10 cellular contexts compared by ENCODE assay signal in the genomic region with DNA sequence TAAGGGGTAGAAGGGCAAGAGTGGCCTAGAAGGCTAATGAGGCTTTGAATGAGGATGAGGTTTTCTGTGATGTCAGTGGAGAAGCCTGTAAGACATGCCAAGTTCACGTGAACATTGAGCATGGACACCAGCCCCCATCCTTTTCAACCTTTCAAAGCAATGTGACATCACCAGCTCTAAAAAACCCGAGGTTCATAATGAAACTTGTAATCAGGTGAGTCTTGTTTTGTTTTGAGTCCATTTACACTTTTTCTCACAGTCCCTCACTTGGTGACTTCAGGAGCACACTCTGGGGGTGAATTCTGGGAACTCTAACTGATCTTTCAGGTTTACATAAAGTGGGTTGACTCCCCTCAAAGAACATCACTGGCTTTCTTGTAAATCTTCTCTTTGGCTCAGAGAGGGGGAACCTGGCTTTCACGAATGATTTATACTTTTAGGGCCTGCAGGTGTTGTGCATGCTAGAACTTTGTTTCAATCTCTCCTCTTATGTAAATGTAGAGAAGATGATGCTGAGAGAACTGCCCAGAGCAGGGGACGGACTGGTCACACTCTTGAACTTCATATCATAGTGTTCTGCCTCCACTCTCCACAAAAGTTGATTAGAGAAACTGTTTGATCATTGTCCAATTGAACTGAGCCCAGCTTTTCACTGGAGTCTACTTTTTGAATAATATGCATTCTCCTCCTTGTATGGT.
DNase-seq lines count a peak whose midpoint lies in the region; ATAC-seq lines count a peak whose summit lies in the region.
"Had no signal": no experiment of that assay in that cellular context is flagged by ENCODE, and none has a peak within 500 bp of the region (broad histone marks: within the 10 kb centered on the region; RNA-seq: fewer than 3 reads in every experiment).

No MANE protein-coding gene starts in this region.

- peak overlapping the region; percentile 61 for H3K4me3 Mint-ChIP-seq in activated CD4-positive, alpha-beta T cell treated with anti-CD3 and anti-CD28 coated beads, Interleukin-2, amount 10 ng/mL, durations not matched to agents 24 days and 14 days
- peak overlapping the region in 1 of 2 donors; percentile 10 for H3K4me3 Mint-ChIP-seq in stimulated activated naive B cell treated with anti-CD40 and anti-IgM and Interleukin-4, amounts not matched to agents 10 μg/mL and 1 μg/mL and 100 μg/mL, for 72 hours
- H3K4me3 Mint-ChIP-seq: WTC11 had no signal

- ATAC-seq in HG02943 (IDR thresholded peaks at IDR 0.05; ENCODE audit: low read depth, unreplicated experiment): peak; percentile 50
- ATAC-seq in stimulated activated naive B cell treated with anti-CD40 and anti-IgM and Interleukin-4, amounts not matched to agents 10 μg/mL and 1 μg/mL and 100 μg/mL, for 72 hours (replicated peaks): peak; percentile 77 to 90
- ATAC-seq: WTC11 had no signal

- no peak overlapping the region for H3K9ac ChIP-seq in trophoblast cell (ENCODE audit: low read length)

- H3K79me1 ChIP-seq in trophoblast cell (ENCODE audit: low read length): no peaks in the 10 kb centered on the region

- no peaks in the 10 kb centered on the region for H3K27me3 ChIP-seq in trophoblast cell (ENCODE audit: insufficient read depth, low read length)

- no peak overlapping the region for H3K4me2 ChIP-seq in trophoblast cell (ENCODE audit: low read length)

- peak overlapping the region; percentile 93 for H3K27ac Mint-ChIP-seq in activated CD4-positive, alpha-beta T cell treated with anti-CD3 and anti-CD28 coated beads, Interleukin-2, amount 10 ng/mL, durations not matched to agents 24 days and 14 days
- peak overlapping the region; percentile 61 for H3K27ac Mint-ChIP-seq in stimulated activated naive B cell treated with anti-CD40 and anti-IgM and Interleukin-4, amounts not matched to agents 10 μg/mL and 1 μg/mL and 100 μg/mL, for 72 hours
- H3K27ac Mint-ChIP-seq: WTC11 had no signal

- H4K12ac ChIP-seq in trophoblast cell (ENCODE audit: low read depth, low read length): no peak overlapping the region

- H3K9me3 ChIP-seq in trophoblast cell (ENCODE audit: insufficient read depth, low read depth, low read length): no peaks in the 10 kb centered on the region

- H2BK5ac ChIP-seq in trophoblast cell (ENCODE audit: low read depth, low read length, poor library complexity): no peak overlapping the region

- no peak overlapping the region for H4K91ac ChIP-seq in trophoblast cell (ENCODE audit: low read depth, low read length)

- H3K36me3 ChIP-seq in trophoblast cell (ENCODE audit: control insufficient read depth in 1 of 2, insufficient read depth in 2 of 2, low read length in 2 of 2): no peaks in the 10 kb centered on the region

- peaks cover 10% of the 10 kb centered on the region for H3K36me3 Mint-ChIP-seq in activated CD4-positive, alpha-beta T cell treated with anti-CD3 and anti-CD28 coated beads, Interleukin-2, amount 10 ng/mL, durations not matched to agents 24 days and 14 days (ENCODE audit: low read depth)
- H3K36me3 Mint-ChIP-seq in stimulated activated naive B cell treated with anti-CD40 and anti-IgM and Interleukin-4, amounts not matched to agents 10 μg/mL and 1 μg/mL and 100 μg/mL, for 72 hours: no peaks in the 10 kb centered on the region
- H3K36me3 Mint-ChIP-seq: WTC11 had no signal

- no peaks in the 10 kb centered on the region for H3K79me2 ChIP-seq in trophoblast cell (ENCODE audit: control insufficient read depth, insufficient read depth, low read length, poor library complexity)

- H2AFZ ChIP-seq in trophoblast cell (ENCODE audit: insufficient read depth, low read length, poor library complexity): no peak overlapping the region

- no peaks in the 10 kb centered on the region for H3K27me3 Mint-ChIP-seq in activated CD4-positive, alpha-beta T cell treated with anti-CD3 and anti-CD28 coated beads, Interleukin-2, amount 10 ng/mL, durations not matched to agents 24 days and 14 days
- peaks cover 3 to 8% of the 10 kb centered on the region in 2 donors for H3K27me3 Mint-ChIP-seq in stimulated activated naive B cell treated with anti-CD40 and anti-IgM and Interleukin-4, amounts not matched to agents 10 μg/mL and 1 μg/mL and 100 μg/mL, for 72 hours

- H3K9me3 Mint-ChIP-seq in activated CD4-positive, alpha-beta T cell treated with anti-CD3 and anti-CD28 coated beads, Interleukin-2, amount 10 ng/mL, durations not matched to agents 24 days and 14 days: peaks cover 20% of the 10 kb centered on the region
- H3K9me3 Mint-ChIP-seq in stimulated activated naive B cell treated with anti-CD40 and anti-IgM and Interleukin-4, amounts not matched to agents 10 μg/mL and 1 μg/mL and 100 μg/mL, for 72 hours: no peaks in the 10 kb centered on the region
- H3K9me3 Mint-ChIP-seq: WTC11 had no signal

- intact Hi-C loops in activated CD4-positive, alpha-beta T cell treated with anti-CD3 and anti-CD28 coated beads, Interleukin-2, amount 10 ng/mL, durations not matched to agents 24 days and 14 days (cut with micrococcal nuclease): loop anchor here (1.0 to 10.0 kb wide), 7 partner anchors 10 to 335 kb away; no protein-coding TSS in a partner anchor

- H4K8ac ChIP-seq in trophoblast cell (ENCODE audit: low read depth, low read length): no peak overlapping the region

- peaks cover 73% of the 10 kb centered on the region for H3K4me1 Mint-ChIP-seq in activated CD4-positive, alpha-beta T cell treated with anti-CD3 and anti-CD28 coated beads, Interleukin-2, amount 10 ng/mL, durations not matched to agents 24 days and 14 days
- peaks cover 11 to 14% of the 10 kb centered on the region in 2 donors for H3K4me1 Mint-ChIP-seq in stimulated activated naive B cell treated with anti-CD40 and anti-IgM and Interleukin-4, amounts not matched to agents 10 μg/mL and 1 μg/mL and 100 μg/mL, for 72 hours
- H3K4me1 Mint-ChIP-seq: WTC11 had no signal

- no peak overlapping the region for H2BK12ac ChIP-seq in trophoblast cell (ENCODE audit: low read length)

- peak; percentile 26 for DNase-seq in activated CD8-positive, alpha-beta memory T cell treated with anti-CD3 and anti-CD28 coated beads, Interleukin-2, amount 50 U/mL, for 24 hours (ENCODE audit: extremely low read depth)
- DNase-seq in activated CD8-positive, alpha-beta memory T cell treated with anti-CD3 and anti-CD28 coated beads, Interleukin-2, amount 50 U/mL, for 4 hours: no peak
- peak; percentile 89 for DNase-seq in activated CD4-positive, alpha-beta T cell treated with anti-CD3 and anti-CD28 coated beads, Interleukin-2, amount 10 ng/mL, durations not matched to agents 24 days and 14 days
- DNase-seq in stimulated activated naive B cell treated with anti-CD40 and anti-IgM and Interleukin-4, amounts not matched to agents 10 μg/mL and 1 μg/mL and 100 μg/mL, for 72 hours: peak; percentile 25
- DNase-seq in trophoblast cell: no peak
- no peak for DNase-seq in NCI-H2029 (lab: John Stamatoyannopoulos, UW)
- no peak for DNase-seq in mucosa of gallbladder (ENCODE audit: low spot score)
- DNase-seq: NCI-H187 treated with DMSO at 0.1 percent for 48 hours had no signal

- no peak overlapping the region for H3K4me3 ChIP-seq in trophoblast cell (ENCODE audit: low read depth, low read length)

- no peak overlapping the region for H3K27ac ChIP-seq in trophoblast cell (ENCODE audit: low read depth, low read length)

- H2AK5ac ChIP-seq in trophoblast cell (ENCODE audit: low read length): no peak overlapping the region

- no peak overlapping the region for H3K14ac ChIP-seq in trophoblast cell (ENCODE audit: low read length)

- no peak overlapping the region for H3K18ac ChIP-seq in trophoblast cell (ENCODE audit: low read length)

- no peak overlapping the region for H3K23ac ChIP-seq in trophoblast cell (ENCODE audit: low read length)

- H2BK120ac ChIP-seq in trophoblast cell (ENCODE audit: insufficient read depth, low read length, poor library complexity): no peak overlapping the region

- H3K4me1 ChIP-seq in trophoblast cell (ENCODE audit: control insufficient read depth in 1 of 2, insufficient read depth in 2 of 2, low read length in 2 of 2): no peaks in the 10 kb centered on the region

- no peak overlapping the region for H3K4ac ChIP-seq in trophoblast cell (ENCODE audit: low read depth, low read length)

- no CpG with 5 or more reads among the region's 4 CpGs for WGBS in trophoblast cell (ENCODE audit: extremely low coverage, insufficient coverage, insufficient read length)

Comparison
In these comparisons a context has a peak if more than half of its experiments do, and no peak if none do; other contexts are left out.
1. DNase-seq: peak in activated CD8-positive, alpha-beta memory T cell treated with anti-CD3 and anti-CD28 coated beads, Interleukin-2, amount 50 U/mL, for 24 hours (single experiment), activated CD4-positive, alpha-beta T cell treated with anti-CD3 and anti-CD28 coated beads, Interleukin-2, amount 10 ng/mL, durations not matched to agents 24 days and 14 days (single experiment) and stimulated activated naive B cell treated with anti-CD40 and anti-IgM and Interleukin-4, amounts not matched to agents 10 μg/mL and 1 μg/mL and 100 μg/mL, for 72 hours (single experiment); none in activated CD8-positive, alpha-beta memory T cell treated with anti-CD3 and anti-CD28 coated beads, Interleukin-2, amount 50 U/mL, for 4 hours (single experiment), trophoblast cell (0 of 2), NCI-H2029 (single experiment) and mucosa of gallbladder (single experiment).